Comparison of ENCODE assay signal across 1 cellular context in genomic region chr11:47969401-47969800, GRCh38.
TF ChIP-seq lines count a peak whose summit lies in the region.

No MANE protein-coding gene starts in this region.

TF ChIP-seq in IMR-90, 13 proteins besides CTCF, POLR2A, EP300 and RAD21:
- no peak for TF ChIP-seq ELK1 (IDR thresholded peaks at IDR 0.05; ENCODE audit: borderline replicate concordance, low read depth, low read length)
- no peak for TF ChIP-seq NFE2L2 (IDR thresholded peaks at IDR 0.05; ENCODE audit: low read depth, low read length)
- TF ChIP-seq MXI1 (IDR thresholded peaks at IDR 0.05; ENCODE audit: borderline replicate concordance, low read depth, low read length), result no peak
- TF ChIP-seq CHD1 (IDR thresholded peaks at IDR 0.05; ENCODE audit: low read depth, low read length), result no peak
- TF ChIP-seq RFX5 (IDR thresholded peaks at IDR 0.05; ENCODE audit: low read depth, low read length), result no peak
- TF ChIP-seq CEBPB (IDR thresholded peaks at IDR 0.05; ENCODE audit: low read depth, low read length), result no peak
- no peak for TF ChIP-seq MAFK (IDR thresholded peaks at IDR 0.05; ENCODE audit: low read depth, low read length)
- TF ChIP-seq FOS (IDR thresholded peaks at IDR 0.05; ENCODE audit: low read depth, low read length), result no peak
- no peak for TF ChIP-seq BHLHE40 (IDR thresholded peaks at IDR 0.05; ENCODE audit: low read depth, low read length)
